15 cellular contexts compared by ENCODE assay signal in genomic region chr15:64630403-64631107, GRCh38.
DNase-seq lines count a peak whose midpoint lies in the region; ATAC-seq and TF ChIP-seq lines count a peak whose summit lies in the region.
"Had no signal": no experiment of that assay in that cellular context is flagged by ENCODE, and none has a peak within 500 bp of the region (broad histone marks: within the 10 kb centered on the region; RNA-seq: fewer than 3 reads in every experiment).

No MANE protein-coding gene starts in this region.

- H3K27ac ChIP-seq in KMS-11, result peak overlapping the region; percentile 1; the same call in 1 of the 2 replicates
- H3K27ac ChIP-seq: tibial nerve had no signal

- no peaks in the 10 kb centered on the region for H4K20me1 ChIP-seq in KMS-11 (ENCODE audit: insufficient read depth)

- DNase-seq in EH (ENCODE audit: low read depth), result peak; percentile 56
- DNase-seq in cardiac fibroblast (ENCODE audit: low read depth in 2 of 2), result peak; percentile 25 to 41
- no peak for DNase-seq in naive thymus-derived CD8-positive, alpha-beta T cell
- no peak for DNase-seq in iPS-NIHi11 (ENCODE audit: low spot score)
- no peak for DNase-seq in stimulated activated CD4-positive, alpha-beta T cell treated with anti-CD3 and anti-CD28 coated beads, Interleukin-4, amount 100 ng/mL, for 24 hours
- DNase-seq in NCI-H187 (lab: John Stamatoyannopoulos, UW), result no peak
- DNase-seq: activated naive CD4-positive, alpha-beta T cell treated with anti-CD3 and anti-CD28 coated beads, Interleukin-2, amount 50 U/mL, for 16 hours; cerebellar nuclear complex; DND-41; NCI-H2081 treated with DMSO at 0.1 percent for 48 hours; NCI-H69; nucleus accumbens had no signal

- H3K27me3 Mint-ChIP-seq in naive thymus-derived CD8-positive, alpha-beta T cell, result no peaks in the 10 kb centered on the region

- H3K4me1 Mint-ChIP-seq in naive thymus-derived CD8-positive, alpha-beta T cell, result peaks cover 26 to 82% (median 76%) of the 10 kb centered on the region in 4 donors

- H3K36me3 Mint-ChIP-seq in naive thymus-derived CD8-positive, alpha-beta T cell, result peaks cover 0 to 20% (median 13%) of the 10 kb centered on the region in 3 donors

- no peak overlapping the region for H3K9ac ChIP-seq in KMS-11
- H3K9ac ChIP-seq: BLaER1 treated with 17β-estradiol and CSF1 and Interleukin-3, amounts not matched to agents 10 nM and 100 nM had no signal

- TF ChIP-seq CTCF in KMS-11 (conservative IDR thresholded peaks at IDR 0.05; ENCODE audit: low read depth, low read length), result no peak
- TF ChIP-seq CTCF in cardiac fibroblast (IDR thresholded peaks at IDR 0.05; ENCODE audit: low read depth, low read length), result no peak

- H2AFZ ChIP-seq in KMS-11 (ENCODE audit: low read depth), result no peak overlapping the region

- no peaks in the 10 kb centered on the region for H3K36me3 ChIP-seq in KMS-11 (ENCODE audit: insufficient read depth)
- H3K36me3 ChIP-seq: tibial nerve had no signal

- POLR2A ChIA-PET in naive thymus-derived CD8-positive, alpha-beta T cell (lab: Charles Lee), result interaction anchor here (1.1 to 1.8 kb wide), 2 partner anchors 8 to 60 kb away, joined by 5 to 7 read pairs; no protein-coding TSS in a partner anchor

- peak overlapping the region in 2 of 10 donors; percentile 20 to 30 for H3K4me3 Mint-ChIP-seq in naive thymus-derived CD8-positive, alpha-beta T cell

- no peaks in the 10 kb centered on the region for H3K9me3 Mint-ChIP-seq in naive thymus-derived CD8-positive, alpha-beta T cell

- H3K27ac Mint-ChIP-seq in naive thymus-derived CD8-positive, alpha-beta T cell, result peak overlapping the region; percentile 40 to 91 (median 84)

- H3K27me3 ChIP-seq in KMS-11 (ENCODE audit: insufficient read depth, low read depth), result no peaks in the 10 kb centered on the region
- H3K27me3 ChIP-seq: BLaER1 treated with 17β-estradiol and CSF1 and Interleukin-3, amounts not matched to agents 10 nM and 100 nM; tibial nerve had no signal

- H3K4me1 ChIP-seq in KMS-11 (ENCODE audit: low read depth, poor library complexity, severe bottlenecking), result peaks cover 69% of the 10 kb centered on the region

- H3K4me2 ChIP-seq in KMS-11, result no peak overlapping the region
- H3K4me2 ChIP-seq: BLaER1 treated with 17β-estradiol and CSF1 and Interleukin-3, amounts not matched to agents 10 nM and 100 nM had no signal

- no peak for ATAC-seq in naive thymus-derived CD8-positive, alpha-beta T cell

- H3K79me2 ChIP-seq in KMS-11 (ENCODE audit: insufficient read depth, low read depth), result peaks cover 72% of the 10 kb centered on the region

- H3K4me3 ChIP-seq in KMS-11 (IDR thresholded peaks at IDR 0.05; ENCODE audit: insufficient read depth, low read depth, low read length) (no peak overlapping the region), cardiac fibroblast (replicated peaks in 1 of 2; ENCODE audit: low read depth in 2 of 2, low read length in 2 of 2) (no peak overlapping the region)
- H3K4me3 ChIP-seq: BLaER1 treated with 17β-estradiol and CSF1 and Interleukin-3, amounts not matched to agents 10 nM and 100 nM; tibial nerve had no signal

Comparison
In these comparisons a context has a peak if more than half of its experiments do, and no peak if none do; other contexts are left out.
1. DNase-seq: peak in EH (single experiment) and cardiac fibroblast (2 of 2); none in naive thymus-derived CD8-positive, alpha-beta T cell (0 of 10), iPS-NIHi11 (single experiment), stimulated activated CD4-positive, alpha-beta T cell treated with anti-CD3 and anti-CD28 coated beads, Interleukin-4, amount 100 ng/mL, for 24 hours (single experiment) and NCI-H187 (0 of 2).